ENCODE assay signal across 10 cellular contexts in the genomic region with DNA sequence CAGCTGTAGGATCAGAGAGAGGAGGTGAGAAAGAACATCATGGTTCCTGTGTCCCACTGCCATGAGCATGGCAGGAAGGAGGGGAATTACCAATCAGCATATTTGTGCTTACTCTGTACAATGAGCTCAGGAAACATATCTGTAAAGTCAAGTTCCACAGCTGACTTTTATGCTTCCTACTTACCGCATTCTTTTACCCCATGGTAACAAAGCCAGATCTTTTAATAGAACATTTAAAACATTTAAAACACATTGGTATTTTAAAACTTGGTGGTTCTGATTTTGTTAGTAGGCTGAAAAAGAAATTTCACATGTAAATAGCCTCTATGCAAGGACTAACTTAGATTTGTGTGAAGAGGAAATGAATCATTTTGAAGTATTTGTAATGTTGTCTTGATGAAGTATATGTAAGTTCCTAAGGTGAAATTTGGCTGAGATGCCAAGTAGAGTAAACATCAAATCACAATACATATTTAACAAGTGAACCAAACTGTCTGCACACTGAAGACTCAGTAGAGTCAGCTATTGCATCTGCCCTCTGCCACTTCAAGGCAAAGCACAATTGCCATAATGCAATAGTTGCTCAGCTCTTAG.
DNase-seq lines count a peak whose midpoint lies in the region; ATAC-seq lines count a peak whose summit lies in the region.
"Had no signal": no experiment of that assay in that cellular context is flagged by ENCODE, and none has a peak within 500 bp of the region (broad histone marks: within the 10 kb centered on the region; RNA-seq: fewer than 3 reads in every experiment).

No MANE protein-coding gene starts in this region.

- no peaks in the 10 kb centered on the region for H3K36me3 ChIP-seq in H7 (replicated peaks; ENCODE audit: control insufficient read depth, insufficient read depth, low read length)
- H3K36me3 ChIP-seq: vagina had no signal

- DNase-seq in GM03348 (ENCODE audit: low spot score) (peak; percentile 20), memory B cell (ENCODE audit: low spot score in 2 of 2) (no peak), ecto neural progenitor cell (ENCODE audit: low spot score) (no peak), GDM1 (lab: John Stamatoyannopoulos, UW) (no peak), H7 (no peak)
- no peak for DNase-seq in activated T-helper 1 cell treated with anti-CD3 and anti-CD28 coated beads, Interleukin-12 subunit alpha, Interleukin-12 subunit beta, Interleukin-2, Interleukin-4 antibody, amounts not matched to agents 30 ng/mL and 10 ng/mL and 1 ng/mL, durations not matched to agents 14 hours and 24 hours and 36 hours (ENCODE audit: low spot score)
- DNase-seq: NCI-H1105 had no signal

- peak overlapping the region; percentile 37 for H3K4me3 Mint-ChIP-seq in activated T-helper 1 cell treated with anti-CD3 and anti-CD28 coated beads, Interleukin-12 subunit alpha, Interleukin-12 subunit beta, Interleukin-2, Interleukin-4 antibody, amounts not matched to agents 30 ng/mL and 10 ng/mL and 1 ng/mL, durations not matched to agents 14 hours and 24 hours and 36 hours
- H3K4me3 Mint-ChIP-seq in memory B cell: peak overlapping the region; percentile 1

- H3K4me3 ChIP-seq in H7 (ENCODE audit: insufficient read depth, low read depth, low read length): no peak overlapping the region
- H3K4me3 ChIP-seq: vagina had no signal

- intact Hi-C loops in activated T-helper 1 cell treated with anti-CD3 and anti-CD28 coated beads, Interleukin-12 subunit alpha, Interleukin-12 subunit beta, Interleukin-2, Interleukin-4 antibody, amounts not matched to agents 30 ng/mL and 10 ng/mL and 1 ng/mL, durations not matched to agents 14 hours and 24 hours and 36 hours (cut with micrococcal nuclease): loop anchor here (1.0 to 2.0 kb wide), 7 partner anchors 16 to 276 kb away; no protein-coding TSS in a partner anchor

- peak overlapping the region; percentile 69 for H3K27ac Mint-ChIP-seq in activated T-helper 1 cell treated with anti-CD3 and anti-CD28 coated beads, Interleukin-12 subunit alpha, Interleukin-12 subunit beta, Interleukin-2, Interleukin-4 antibody, amounts not matched to agents 30 ng/mL and 10 ng/mL and 1 ng/mL, durations not matched to agents 14 hours and 24 hours and 36 hours
- peak overlapping the region; percentile 61 for H3K27ac Mint-ChIP-seq in memory B cell

- H3K27me3 ChIP-seq in H7 (ENCODE audit: control insufficient read depth, insufficient read depth, low read length): no peaks in the 10 kb centered on the region
- H3K27me3 ChIP-seq: vagina had no signal

- no peaks in the 10 kb centered on the region for H3K27me3 Mint-ChIP-seq in activated T-helper 1 cell treated with anti-CD3 and anti-CD28 coated beads, Interleukin-12 subunit alpha, Interleukin-12 subunit beta, Interleukin-2, Interleukin-4 antibody, amounts not matched to agents 30 ng/mL and 10 ng/mL and 1 ng/mL, durations not matched to agents 14 hours and 24 hours and 36 hours (ENCODE audit: insufficient read depth)
- no peaks in the 10 kb centered on the region for H3K27me3 Mint-ChIP-seq in memory B cell

- no peaks in the 10 kb centered on the region for H3K9me3 Mint-ChIP-seq in activated T-helper 1 cell treated with anti-CD3 and anti-CD28 coated beads, Interleukin-12 subunit alpha, Interleukin-12 subunit beta, Interleukin-2, Interleukin-4 antibody, amounts not matched to agents 30 ng/mL and 10 ng/mL and 1 ng/mL, durations not matched to agents 14 hours and 24 hours and 36 hours
- no peaks in the 10 kb centered on the region for H3K9me3 Mint-ChIP-seq in memory B cell

- ATAC-seq in HG02981 (IDR thresholded peaks at IDR 0.05; ENCODE audit: unreplicated experiment) (peak; percentile 24), memory B cell (ENCODE audit: low read depth) (peak; percentile 60), GM19023 (IDR thresholded peaks at IDR 0.05; ENCODE audit: unreplicated experiment) (no peak)

- H3K36me3 Mint-ChIP-seq in activated T-helper 1 cell treated with anti-CD3 and anti-CD28 coated beads, Interleukin-12 subunit alpha, Interleukin-12 subunit beta, Interleukin-2, Interleukin-4 antibody, amounts not matched to agents 30 ng/mL and 10 ng/mL and 1 ng/mL, durations not matched to agents 14 hours and 24 hours and 36 hours (ENCODE audit: low read depth): peaks cover 59% of the 10 kb centered on the region
- H3K36me3 Mint-ChIP-seq in memory B cell: peaks cover 27% of the 10 kb centered on the region

- peaks cover 38% of the 10 kb centered on the region for H3K4me1 Mint-ChIP-seq in activated T-helper 1 cell treated with anti-CD3 and anti-CD28 coated beads, Interleukin-12 subunit alpha, Interleukin-12 subunit beta, Interleukin-2, Interleukin-4 antibody, amounts not matched to agents 30 ng/mL and 10 ng/mL and 1 ng/mL, durations not matched to agents 14 hours and 24 hours and 36 hours (ENCODE audit: low read depth)
- H3K4me1 Mint-ChIP-seq in memory B cell: peaks cover 15% of the 10 kb centered on the region
